Comparison of ENCODE assay signal across 27 cellular contexts in genomic region chr3:55859305-55859704, GRCh38.
"Had no signal": no experiment of that assay in that cellular context is flagged by ENCODE, and none has a peak within 500 bp of the region (broad histone marks: within the 10 kb centered on the region; RNA-seq: fewer than 3 reads in every experiment).

No MANE protein-coding gene starts in this region.

- DNase-seq: activated CD4-positive, alpha-beta T cell treated with anti-CD3 and anti-CD28 coated beads for 1 hour; activated CD8-positive, alpha-beta memory T cell treated with anti-CD3 and anti-CD28 coated beads, Interleukin-2, amount 10 ng/mL, durations not matched to agents 7 days and 5 days; activated CD8-positive, alpha-beta T cell treated with anti-CD3 and anti-CD28 coated beads, Interleukin-2, amount 10 ng/mL, durations not matched to agents 7 days and 5 days; activated naive CD4-positive, alpha-beta T cell; activated T-cell treated with anti-CD3 and anti-CD28 coated beads, Interleukin-2, amount 50 U/mL, for 48 hours; dermis blood vessel endothelial cell; effector CD4-positive, alpha-beta T cell; gastrocnemius medialis; glutamatergic neuron; islet precursor cell; left ventricle myocardium inferior; mucosa of descending colon; occipital lobe; psoas muscle; stimulated activated CD4-positive, alpha-beta T cell treated with anti-CD3 and anti-CD28 coated beads, Interleukin-1b, Interleukin-23, amount 100 ng/mL, for 48 hours; stimulated activated naive B cell treated with anti-CD40 and anti-IgM and Interleukin-4, amounts not matched to agents 10 μg/mL and 1 μg/mL and 100 μg/mL, for 72 hours; stomach; T-helper 9 cell; thyroid gland; upper lobe of left lung; WERI-Rb-1 had no signal

- H3K9me3 ChIP-seq: esophagus muscularis mucosa, gastrocnemius medialis, left ventricle myocardium inferior, mucosa of descending colon, psoas muscle, stomach, thyroid gland, upper lobe of left lung, vagina had no signal

- H3K9ac ChIP-seq: parathyroid adenoma had no signal

- H3K4me3 ChIP-seq: esophagus muscularis mucosa, gastrocnemius medialis, left ventricle myocardium inferior, lung, mucosa of descending colon, psoas muscle, smooth muscle cell, stomach, thyroid gland, upper lobe of left lung, vagina had no signal

- H3K4me2 ChIP-seq: smooth muscle cell had no signal

- H3K27me3 ChIP-seq: esophagus muscularis mucosa, gastrocnemius medialis, stomach, thyroid gland, upper lobe of left lung, vagina had no signal

- ATAC-seq: activated CD8-positive, alpha-beta memory T cell treated with anti-CD3 and anti-CD28 coated beads, Interleukin-2, amount 10 ng/mL, durations not matched to agents 7 days and 5 days; activated CD8-positive, alpha-beta T cell treated with anti-CD3 and anti-CD28 coated beads, Interleukin-2, amount 10 ng/mL, durations not matched to agents 7 days and 5 days; activated naive CD4-positive, alpha-beta T cell treated with anti-CD3 and anti-CD28 coated beads, Interleukin-2, amount 50 U/mL, for 72 hours; gastrocnemius medialis; mucosa of descending colon; psoas muscle; stimulated activated naive B cell treated with anti-CD40 and anti-IgM and Interleukin-4, amounts not matched to agents 10 μg/mL and 1 μg/mL and 100 μg/mL, for 72 hours had no signal

- H2AFZ ChIP-seq: parathyroid adenoma had no signal

- H3K79me2 ChIP-seq: parathyroid adenoma had no signal

- H3K36me3 ChIP-seq: esophagus muscularis mucosa, gastrocnemius medialis, left ventricle myocardium inferior, stomach, thyroid gland, upper lobe of left lung, vagina, WERI-Rb-1 had no signal

- H3K4me1 ChIP-seq: gastrocnemius medialis, parathyroid adenoma, psoas muscle, upper lobe of left lung had no signal

- H3K27ac ChIP-seq: gastrocnemius medialis, left ventricle myocardium inferior, parathyroid adenoma, psoas muscle, stomach, upper lobe of left lung, vagina, WERI-Rb-1 had no signal
